Comparison of ENCODE assay signal across 18 cellular contexts in genomic region chr10:63221950-63222349, GRCh38.
DNase-seq lines count a peak whose midpoint lies in the region; ATAC-seq, FAIRE-seq and TF ChIP-seq lines count a peak whose summit lies in the region.
"Had no signal": no experiment of that assay in that cellular context is flagged by ENCODE, and none has a peak within 500 bp of the region (broad histone marks: within the 10 kb centered on the region; RNA-seq: fewer than 3 reads in every experiment).

No MANE protein-coding gene starts in this region.

- H2AFZ ChIP-seq in mammary epithelial cell (ENCODE audit: low read depth, low read length) = no peak overlapping the region

- intact Hi-C loops in MCF 10A (cut with micrococcal nuclease) = no loop called here
- intact Hi-C loops in mammary epithelial cell (cut with micrococcal nuclease) = loop anchor here (2.0 kb wide), 1 partner anchor 497 kb away; no protein-coding TSS in a partner anchor
- intact Hi-C loops in uterus (cut with DNase I; ENCODE audit: low total_unique reads) = no loop called here

- H3K27me3 ChIP-seq in mammary epithelial cell (ENCODE audit: insufficient read depth, low read length) = no peaks in the 10 kb centered on the region
- no peaks in the 10 kb centered on the region for H3K27me3 ChIP-seq in uterus
- H3K27me3 ChIP-seq: right atrium auricular region, stomach, upper lobe of left lung had no signal

- CTCF ChIA-PET in MCF 10A (lab: Yijun Ruan, JAX) = interaction anchor here (1.0 kb wide), 1 partner anchor 41 kb away, joined by 3 read pairs; no protein-coding TSS in a partner anchor
- CTCF ChIA-PET in mammary epithelial cell (lab: Charles Lee; ENCODE audit: low non-redundant PET) = no interaction called here

- no peaks in the 10 kb centered on the region for H3K9me3 ChIP-seq in mammary epithelial cell (replicated peaks; ENCODE audit: insufficient read depth, low read length)
- H3K9me3 ChIP-seq in uterus = no peaks in the 10 kb centered on the region
- H3K9me3 ChIP-seq: Caco-2, right atrium auricular region, stomach, upper lobe of left lung had no signal

- H3K36me3 ChIP-seq in mammary epithelial cell (ENCODE audit: insufficient read depth, low read length) (peaks cover 2% of the 10 kb centered on the region), uterus (no peaks in the 10 kb centered on the region)
- H3K36me3 ChIP-seq: right atrium auricular region, stomach, upper lobe of left lung had no signal

- in situ Hi-C loops in mammary epithelial cell (cut with MboI; ENCODE audit: low sequenced_read_pairs in 2 of 2) = loop anchor here in 1 of 2 donors (25.0 kb wide), 1 partner anchor 490 kb away; no protein-coding TSS in a partner anchor

- H3K4me3 Mint-ChIP-seq in MCF 10A (ENCODE audit: unreplicated experiment) (no peak overlapping the region), IgD-negative memory B cell (peak overlapping the region in 3 of 4 donors; percentile 20 to 39 (median 33))
- H3K4me3 Mint-ChIP-seq in activated naive CD8-positive, alpha-beta T cell treated with anti-CD3 and anti-CD28 coated beads, Interleukin-2, amount 10 ng/mL, durations not matched to agents 7 days and 5 days = no peak overlapping the region

- H3K79me2 ChIP-seq in mammary epithelial cell (ENCODE audit: insufficient read depth, low read length) = peaks cover 81% of the 10 kb centered on the region

- no peaks in the 10 kb centered on the region for H3K27me3 Mint-ChIP-seq in MCF 10A (ENCODE audit: insufficient read depth, unreplicated experiment)
- no peaks in the 10 kb centered on the region for H3K27me3 Mint-ChIP-seq in IgD-negative memory B cell
- H3K27me3 Mint-ChIP-seq in activated naive CD8-positive, alpha-beta T cell treated with anti-CD3 and anti-CD28 coated beads, Interleukin-2, amount 10 ng/mL, durations not matched to agents 7 days and 5 days = no peaks in the 10 kb centered on the region

- H3K27ac ChIP-seq in mammary epithelial cell (ENCODE audit: insufficient read depth, low read depth, low read length) = no peak overlapping the region
- peak overlapping the region; percentile 12 to 14 for H3K27ac ChIP-seq in uterus
- H3K27ac ChIP-seq: coronary artery, right atrium auricular region, stomach, upper lobe of left lung had no signal

- 87% methylated on average over 4 of the region's 4 CpGs for WGBS in mammary epithelial cell (ENCODE audit: low coverage, missing lambda C conversion rate)

- H3K4me2 ChIP-seq in mammary epithelial cell (ENCODE audit: insufficient read depth, low read depth, low read length) = no peak overlapping the region

- no peaks in the 10 kb centered on the region for H3K4me1 ChIP-seq in mammary epithelial cell (ENCODE audit: insufficient read depth, low read length)
- H3K4me1 ChIP-seq in uterus = peaks cover 0 to 6% of the 10 kb centered on the region in 2 donors

- H3K9ac ChIP-seq in mammary epithelial cell (ENCODE audit: insufficient read depth, low read length) = no peak overlapping the region

- no peaks in the 10 kb centered on the region for H4K20me1 ChIP-seq in mammary epithelial cell (ENCODE audit: insufficient read depth, low read length)

- BruUV-seq in MCF 10A (replicated peaks; lab: Mats Ljungman, UMichigan) (no TSS peak), mammary epithelial cell (replicated peaks; lab: Mats Ljungman, UMichigan) (no TSS peak)

- H3K27ac Mint-ChIP-seq in MCF 10A (ENCODE audit: low read depth, unreplicated experiment) = peak overlapping the region; percentile 46
- peak overlapping the region; percentile 2 to 87 (median 77) for H3K27ac Mint-ChIP-seq in IgD-negative memory B cell
- H3K27ac Mint-ChIP-seq in activated naive CD8-positive, alpha-beta T cell treated with anti-CD3 and anti-CD28 coated beads, Interleukin-2, amount 10 ng/mL, durations not matched to agents 7 days and 5 days = peak overlapping the region; percentile 32

- TF ChIP-seq POLR2A in uterus (IDR thresholded peaks at IDR 0.05) = no peak

- H3K9me3 Mint-ChIP-seq in MCF 10A (ENCODE audit: unreplicated experiment) = no peaks in the 10 kb centered on the region
- H3K9me3 Mint-ChIP-seq in IgD-negative memory B cell = no peaks in the 10 kb centered on the region
- H3K9me3 Mint-ChIP-seq in activated naive CD8-positive, alpha-beta T cell treated with anti-CD3 and anti-CD28 coated beads, Interleukin-2, amount 10 ng/mL, durations not matched to agents 7 days and 5 days = no peaks in the 10 kb centered on the region

- dilution Hi-C loops in mammary epithelial cell (cut with HindIII; ENCODE audit: low sequenced_read_pairs) = no loop called here

- H3K4me1 Mint-ChIP-seq in MCF 10A (ENCODE audit: insufficient read depth, unreplicated experiment) (no peaks in the 10 kb centered on the region), IgD-negative memory B cell (peaks cover 55 to 60% (median 58%) of the 10 kb centered on the region in 3 donors)
- peaks cover 48% of the 10 kb centered on the region for H3K4me1 Mint-ChIP-seq in activated naive CD8-positive, alpha-beta T cell treated with anti-CD3 and anti-CD28 coated beads, Interleukin-2, amount 10 ng/mL, durations not matched to agents 7 days and 5 days

- DNase-seq in MCF 10A (ENCODE audit: unreplicated experiment) = no peak
- DNase-seq in mammary epithelial cell = no peak
- DNase-seq in activated naive CD8-positive, alpha-beta T cell treated with anti-CD3 and anti-CD28 coated beads, Interleukin-2, amount 10 ng/mL, durations not matched to agents 7 days and 5 days = no peak
- DNase-seq in uterus = no peak
- DNase-seq in NCI-H345 treated with DMSO at 0.1 percent for 48 hours (lab: John Stamatoyannopoulos, UW; ENCODE audit: unreplicated experiment) = no peak
- no peak for DNase-seq in NCI-H1417 treated with DMSO at 0.1 percent for 48 hours (lab: John Stamatoyannopoulos, UW)
- DNase-seq in urothelium cell line (ENCODE audit: low spot score) = no peak
- DNase-seq: activated gamma-delta T cell, Caco-2, NCI-H1436 treated with DMSO at 0.1 percent for 48 hours, nucleus accumbens, RPMI8226, stomach, upper lobe of left lung had no signal

- no peak for ATAC-seq in activated naive CD8-positive, alpha-beta T cell treated with anti-CD3 and anti-CD28 coated beads, Interleukin-2, amount 10 ng/mL, durations not matched to agents 7 days and 5 days (ENCODE audit: low read depth)

- H3K4me3 ChIP-seq in mammary epithelial cell (replicated peaks in 1 of 3; ENCODE audit: insufficient read depth in 1 of 3, low read depth in 2 of 3, low read length in 3 of 3) = no peak overlapping the region
- H3K4me3 ChIP-seq in uterus = no peak overlapping the region
- H3K4me3 ChIP-seq: coronary artery, right atrium auricular region, stomach, upper lobe of left lung had no signal

- POLR2A ChIA-PET in MCF 10A (lab: Yijun Ruan, JAX) = no interaction called here
- POLR2A ChIA-PET in activated naive CD8-positive, alpha-beta T cell treated with anti-CD3 and anti-CD28 coated beads, Interleukin-2, amount 10 ng/mL, durations not matched to agents 7 days and 5 days (lab: Charles Lee) = no interaction called here

- TF ChIP-seq CTCF in MCF 10A (IDR thresholded peaks at IDR 0.05; ENCODE audit: unreplicated experiment) = no peak
- no peak for TF ChIP-seq CTCF in mammary epithelial cell (conservative IDR thresholded peaks at IDR 0.05 in 1 of 2, IDR thresholded peaks at IDR 0.05 in 1 of 2; ENCODE audit: extremely low read depth in 1 of 2, insufficient read depth in 1 of 2, low read depth in 1 of 2, low read length in 2 of 2)
- TF ChIP-seq CTCF in uterus (IDR thresholded peaks at IDR 0.05) = no peak

- no peak for FAIRE-seq in urothelium cell line (lab: Jason Lieb, UNC)
- FAIRE-seq: TTC549 had no signal

- H3K36me3 Mint-ChIP-seq in MCF 10A (ENCODE audit: insufficient read depth, unreplicated experiment) (peaks cover 41% of the 10 kb centered on the region), IgD-negative memory B cell (no peaks in the 10 kb centered on the region)
- H3K36me3 Mint-ChIP-seq in activated naive CD8-positive, alpha-beta T cell treated with anti-CD3 and anti-CD28 coated beads, Interleukin-2, amount 10 ng/mL, durations not matched to agents 7 days and 5 days = peaks cover 18% of the 10 kb centered on the region

Comparison
In these comparisons a context has a peak if more than half of its experiments do, and no peak if none do; other contexts are left out.
1. H3K4me3 Mint-ChIP-seq: peak in IgD-negative memory B cell (3 of 4); none in MCF 10A (single experiment) and activated naive CD8-positive, alpha-beta T cell treated with anti-CD3 and anti-CD28 coated beads, Interleukin-2, amount 10 ng/mL, durations not matched to agents 7 days and 5 days (single experiment).
2. Peak in every context shown above with its lines, with median percentiles within 50 percentile points of each other: H3K27ac Mint-ChIP-seq.